ENCODE assay signal across 15 cellular contexts in the genomic region with DNA sequence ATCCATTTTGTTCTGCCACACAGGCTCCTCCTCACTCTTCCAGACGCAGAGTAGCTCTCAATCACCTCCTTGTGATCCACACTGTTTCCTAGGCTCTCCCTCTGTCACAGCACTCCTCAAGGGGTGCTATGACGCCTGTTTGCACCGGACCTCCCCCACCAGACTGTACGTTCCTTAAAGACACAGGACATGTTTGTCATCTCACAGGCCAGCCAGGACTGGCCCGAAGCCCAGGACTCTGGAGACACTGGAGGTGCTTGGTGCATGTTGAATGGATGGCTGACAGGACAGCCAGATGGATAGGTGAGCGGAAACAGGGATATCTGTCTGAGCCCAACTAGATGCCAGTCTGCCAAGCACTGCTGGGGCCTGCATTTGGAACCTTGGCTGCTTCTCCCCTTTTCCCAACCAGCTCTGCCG. TPM values are rescaled to one million over a fixed set of nuclear protein-coding genes. Genes with fewer than 3 reads are reported as not detected.
A peak's percentile ranks its signal among the peaks of the same experiment; 100 is the strongest.
DNase-seq lines count a peak whose midpoint lies in the region; ATAC-seq and TF ChIP-seq lines count a peak whose summit lies in the region.
"Had no signal": no experiment of that assay in that cellular context is flagged by ENCODE, and none has a peak within 500 bp of the region (broad histone marks: within the 10 kb centered on the region; RNA-seq: fewer than 3 reads in every experiment).

No MANE protein-coding gene starts in this region.

- peak overlapping the region; percentile 52 for H3K27ac Mint-ChIP-seq in type B pancreatic cell
- H3K27ac Mint-ChIP-seq in activated T-cell treated with anti-CD3 and anti-CD28 coated beads, Interleukin-2, amount 50 U/mL, for 24 hours: no peak overlapping the region
- H3K27ac Mint-ChIP-seq: activated CD4-positive, alpha-beta T cell treated with anti-CD3 and anti-CD28 coated beads, Interleukin-2, amount 10 ng/mL, durations not matched to agents 24 days and 14 days; activated T-helper 1 cell treated with anti-CD3 and anti-CD28 coated beads, Interleukin-12 subunit alpha, Interleukin-12 subunit beta, Interleukin-2, Interleukin-4 antibody, amounts not matched to agents 30 ng/mL and 10 ng/mL and 1 ng/mL, durations not matched to agents 14 hours and 24 hours and 36 hours; T-helper 17 cell had no signal

- peak overlapping the region; percentile 24 for H3K4me3 Mint-ChIP-seq in type B pancreatic cell
- H3K4me3 Mint-ChIP-seq in activated T-cell treated with anti-CD3 and anti-CD28 coated beads, Interleukin-2, amount 50 U/mL, for 24 hours: no peak overlapping the region
- H3K4me3 Mint-ChIP-seq: activated CD4-positive, alpha-beta T cell treated with anti-CD3 and anti-CD28 coated beads, Interleukin-2, amount 10 ng/mL, durations not matched to agents 24 days and 14 days; activated T-helper 1 cell treated with anti-CD3 and anti-CD28 coated beads, Interleukin-12 subunit alpha, Interleukin-12 subunit beta, Interleukin-2, Interleukin-4 antibody, amounts not matched to agents 30 ng/mL and 10 ng/mL and 1 ng/mL, durations not matched to agents 14 hours and 24 hours and 36 hours; T-helper 17 cell had no signal

- no peak for TF ChIP-seq CTCF in type B pancreatic cell (conservative IDR thresholded peaks at IDR 0.05)

- peaks cover 8% of the 10 kb centered on the region for H3K36me3 Mint-ChIP-seq in type B pancreatic cell
- H3K36me3 Mint-ChIP-seq in activated T-cell treated with anti-CD3 and anti-CD28 coated beads, Interleukin-2, amount 50 U/mL, for 24 hours (ENCODE audit: low read depth): peaks cover 35% of the 10 kb centered on the region

- no peaks in the 10 kb centered on the region for H3K27me3 Mint-ChIP-seq in type B pancreatic cell
- no peaks in the 10 kb centered on the region for H3K27me3 Mint-ChIP-seq in activated T-cell treated with anti-CD3 and anti-CD28 coated beads, Interleukin-2, amount 50 U/mL, for 24 hours
- H3K27me3 Mint-ChIP-seq: activated CD4-positive, alpha-beta T cell treated with anti-CD3 and anti-CD28 coated beads, Interleukin-2, amount 10 ng/mL, durations not matched to agents 24 days and 14 days; T-helper 17 cell had no signal

- DNase-seq in NCI-H82 (lab: John Stamatoyannopoulos, UW) (peak; percentile 44), NCI-H82 treated with DMSO at 0.1 percent for 48 hours (lab: John Stamatoyannopoulos, UW; ENCODE audit: unreplicated experiment) (no peak), cerebellar cortex (ENCODE audit: low spot score) (peak; percentile 90), left lobe of liver (ENCODE audit: low spot score) (peak; percentile 70), type B pancreatic cell (ENCODE audit: extremely low spot score, unreplicated experiment) (no peak)
- DNase-seq in activated T-cell treated with anti-CD3 and anti-CD28 coated beads, Interleukin-2, amount 50 U/mL, for 24 hours: no peak
- DNase-seq: ACHN; activated CD4-positive, alpha-beta T cell treated with anti-CD3 and anti-CD28 coated beads, Interleukin-2, amount 10 ng/mL, durations not matched to agents 24 days and 14 days; DMS153; NCI-H1930; T-helper 17 cell had no signal

- ATAC-seq in left lobe of liver (peak; percentile 33), GM19035 (IDR thresholded peaks at IDR 0.05; ENCODE audit: unreplicated experiment) (no peak), HG02870 (IDR thresholded peaks at IDR 0.05; ENCODE audit: unreplicated experiment) (no peak)
- ATAC-seq: T-helper 17 cell had no signal

- peaks cover 29% of the 10 kb centered on the region for H3K4me1 Mint-ChIP-seq in type B pancreatic cell (ENCODE audit: unreplicated experiment)
- H3K4me1 Mint-ChIP-seq in activated T-cell treated with anti-CD3 and anti-CD28 coated beads, Interleukin-2, amount 50 U/mL, for 24 hours (ENCODE audit: low read depth): peaks cover 12% of the 10 kb centered on the region

- H3K9me3 Mint-ChIP-seq in type B pancreatic cell: no peaks in the 10 kb centered on the region
- H3K9me3 Mint-ChIP-seq in activated T-cell treated with anti-CD3 and anti-CD28 coated beads, Interleukin-2, amount 50 U/mL, for 24 hours: no peaks in the 10 kb centered on the region
- H3K9me3 Mint-ChIP-seq: activated CD4-positive, alpha-beta T cell treated with anti-CD3 and anti-CD28 coated beads, Interleukin-2, amount 10 ng/mL, durations not matched to agents 24 days and 14 days; activated T-helper 1 cell treated with anti-CD3 and anti-CD28 coated beads, Interleukin-12 subunit alpha, Interleukin-12 subunit beta, Interleukin-2, Interleukin-4 antibody, amounts not matched to agents 30 ng/mL and 10 ng/mL and 1 ng/mL, durations not matched to agents 14 hours and 24 hours and 36 hours had no signal

RNA-seq across cellular contexts. Expression of a gene that starts 13.6 kb away (rescaled TPM):
- 32.1 TPM for total RNA-seq in left lobe of liver
- total RNA-seq in type B pancreatic cell (ENCODE audit: low replicate concordance): 64.1 and 78.6 TPM in 2 replicates

RNA-seq across cellular contexts. Expression of a gene that starts 33.8 kb away (rescaled TPM):
- total RNA-seq in left lobe of liver: 2.5 TPM
- total RNA-seq in type B pancreatic cell (ENCODE audit: low replicate concordance): 14.6 and 60.9 TPM in 2 replicates

RNA-seq across cellular contexts. Expression of a gene that starts 57.5 kb away (rescaled TPM):
- total RNA-seq in left lobe of liver (1.1 TPM), type B pancreatic cell (ENCODE audit: low replicate concordance) (4.5 and 12.1 TPM in 2 replicates)
- total RNA-seq: urinary bladder had no signal

Comparison
In these comparisons a context has a peak if more than half of its experiments do, and no peak if none do; other contexts are left out.
1. DNase-seq: peak in NCI-H82 (single experiment), cerebellar cortex (single experiment) and left lobe of liver (single experiment); none in NCI-H82 treated with DMSO at 0.1 percent for 48 hours (single experiment), type B pancreatic cell (single experiment) and activated T-cell treated with anti-CD3 and anti-CD28 coated beads, Interleukin-2, amount 50 U/mL, for 24 hours (single experiment).